11 cellular contexts compared by ENCODE assay signal in the genomic region with DNA sequence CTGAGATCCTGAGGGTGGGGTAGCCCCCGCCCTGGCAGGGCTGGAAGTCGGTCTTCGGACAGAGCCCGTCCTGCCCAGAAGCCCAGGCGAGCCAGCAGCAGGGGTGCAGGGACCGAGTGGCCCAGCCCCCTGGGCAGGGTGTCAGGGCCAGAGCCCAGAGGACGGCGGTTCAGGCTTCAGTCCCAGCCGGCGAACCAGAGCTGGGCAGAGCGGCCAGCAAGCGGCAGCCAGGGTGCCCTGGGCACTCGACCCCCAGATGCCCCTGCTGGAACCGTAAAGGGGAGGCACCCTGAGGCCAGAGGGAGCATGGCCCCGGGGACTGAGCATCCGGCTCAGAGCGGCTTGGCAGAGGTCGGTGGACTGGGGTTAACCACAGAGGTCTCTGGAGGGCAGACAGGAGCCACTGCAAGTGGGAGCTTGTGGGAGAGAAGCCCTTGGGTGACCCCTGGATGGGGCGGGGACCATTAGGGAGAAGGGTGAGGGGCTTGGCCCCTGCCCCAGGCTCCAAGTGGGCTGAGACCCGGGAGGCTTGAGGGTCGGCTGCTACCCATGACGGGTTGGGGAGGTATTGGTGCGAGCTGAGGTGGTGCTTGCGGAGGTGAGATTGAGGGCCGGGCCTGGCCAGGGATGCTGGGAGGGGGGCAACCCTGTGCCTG. TPM values are rescaled to one million over a fixed set of nuclear protein-coding genes. Genes with fewer than 3 reads are reported as not detected.
A peak's percentile ranks its signal among the peaks of the same experiment; 100 is the strongest.
DNase-seq lines count a peak whose midpoint lies in the region; ATAC-seq lines count a peak whose summit lies in the region.
"Had no signal": no experiment of that assay in that cellular context is flagged by ENCODE, and none has a peak within 500 bp of the region (broad histone marks: within the 10 kb centered on the region; RNA-seq: fewer than 3 reads in every experiment).

No MANE protein-coding gene starts in this region.

- H3K4me1 Mint-ChIP-seq in central memory CD8-positive, alpha-beta T cell, result peaks cover 74% of the 10 kb centered on the region
- H3K4me1 Mint-ChIP-seq in stimulated activated naive CD8-positive, alpha-beta T cell treated with anti-CD3 and anti-CD28 coated beads, Interleukin-15, amount 100 ng/mL, for 72 hours, result peaks cover 97% of the 10 kb centered on the region

- peak overlapping the region; percentile 28 for H3K9ac ChIP-seq in mucosa of stomach (ENCODE audit: low read length)

- no peak overlapping the region for H3K4me3 ChIP-seq in mucosa of stomach (ENCODE audit: low read length)

- peak overlapping the region; percentile 75 for H3K4me3 Mint-ChIP-seq in central memory CD8-positive, alpha-beta T cell
- H3K4me3 Mint-ChIP-seq in stimulated activated naive CD8-positive, alpha-beta T cell treated with anti-CD3 and anti-CD28 coated beads, Interleukin-15, amount 100 ng/mL, for 72 hours, result peak overlapping the region; percentile 49 to 54

- H3K9me3 ChIP-seq in mucosa of stomach (ENCODE audit: control insufficient read depth, low read length), result no peaks in the 10 kb centered on the region

- H3K27me3 ChIP-seq in mucosa of stomach (ENCODE audit: control insufficient read depth, insufficient read depth, low read length), result peaks cover 13% of the 10 kb centered on the region

- DNase-seq in M059J (ENCODE audit: low read depth) (peak; percentile 42), cortex of kidney (lab: John Stamatoyannopoulos, UW) (no peak), amniotic stem cell (lab: John Stamatoyannopoulos, UW) (no peak)
- DNase-seq in central memory CD8-positive, alpha-beta T cell (ENCODE audit: low spot score in 2 of 2), result no peak
- no peak for DNase-seq in stimulated activated naive CD8-positive, alpha-beta T cell treated with anti-CD3 and anti-CD28 coated beads, Interleukin-15, amount 100 ng/mL, for 72 hours
- DNase-seq in stimulated activated CD4-positive, alpha-beta T cell treated with anti-CD3 and anti-CD28 coated beads, Interleukin-15, amount 100 ng/mL, for 24 hours, result no peak
- DNase-seq: cerebellar nuclear complex, IMR-90, islet precursor cell had no signal

- no peaks in the 10 kb centered on the region for H3K27me3 Mint-ChIP-seq in central memory CD8-positive, alpha-beta T cell
- H3K27me3 Mint-ChIP-seq in stimulated activated naive CD8-positive, alpha-beta T cell treated with anti-CD3 and anti-CD28 coated beads, Interleukin-15, amount 100 ng/mL, for 72 hours, result no peaks in the 10 kb centered on the region

- no peaks in the 10 kb centered on the region for H3K9me3 Mint-ChIP-seq in central memory CD8-positive, alpha-beta T cell
- no peaks in the 10 kb centered on the region for H3K9me3 Mint-ChIP-seq in stimulated activated naive CD8-positive, alpha-beta T cell treated with anti-CD3 and anti-CD28 coated beads, Interleukin-15, amount 100 ng/mL, for 72 hours

- peaks cover 4% of the 10 kb centered on the region for H3K4me1 ChIP-seq in mucosa of stomach (ENCODE audit: control insufficient read depth, insufficient read depth, low read length)

- no peak for ATAC-seq in central memory CD8-positive, alpha-beta T cell (replicated peaks; ENCODE audit: extremely low read depth, poor library complexity, severe bottlenecking)
- no peak for ATAC-seq in stimulated activated naive CD8-positive, alpha-beta T cell treated with anti-CD3 and anti-CD28 coated beads, Interleukin-15, amount 100 ng/mL, for 72 hours
- ATAC-seq in HG03520 (IDR thresholded peaks at IDR 0.05; ENCODE audit: unreplicated experiment), result no peak

- H3K36me3 Mint-ChIP-seq in central memory CD8-positive, alpha-beta T cell (ENCODE audit: insufficient read depth), result peaks cover 34% of the 10 kb centered on the region

- H3K36me3 ChIP-seq in mucosa of stomach (ENCODE audit: control insufficient read depth, insufficient read depth, low read length), result no peaks in the 10 kb centered on the region

- peak overlapping the region; percentile 93 for H3K27ac Mint-ChIP-seq in central memory CD8-positive, alpha-beta T cell (ENCODE audit: low read depth)
- H3K27ac Mint-ChIP-seq in stimulated activated naive CD8-positive, alpha-beta T cell treated with anti-CD3 and anti-CD28 coated beads, Interleukin-15, amount 100 ng/mL, for 72 hours, result no peak overlapping the region

RNA-seq across cellular contexts. Expression of gene LSP1, which starts 15.9 kb away (rescaled TPM):
- 1.8 and 4.0 TPM in 2 replicates for total RNA-seq in M059J (2014; rRNA removed; shearing (Covaris generic))
- total RNA-seq: IMR-90 had no signal

RNA-seq across cellular contexts. Expression of gene PRR33, which starts 22.9 kb away (rescaled TPM):
- not detected in 2 replicates for total RNA-seq in M059J (2014; rRNA removed; shearing (Covaris generic))
- total RNA-seq: IMR-90 had no signal

RNA-seq across cellular contexts. Expression of gene TNNI2, which starts 30.0 kb away (rescaled TPM):
- not detected in 2 replicates for total RNA-seq in M059J (2014; rRNA removed; shearing (Covaris generic))
- total RNA-seq: IMR-90 had no signal

RNA-seq across cellular contexts. Expression of gene SYT8, which starts 34.0 kb away (rescaled TPM):
- total RNA-seq in M059J (2014; rRNA removed; shearing (Covaris generic)), result not detected in 2 replicates
- total RNA-seq: IMR-90 had no signal

RNA-seq across cellular contexts. Expression of gene TNNT3, which starts 50.7 kb away (rescaled TPM):
- not detected in 2 replicates for total RNA-seq in M059J (2014; rRNA removed; shearing (Covaris generic))
- total RNA-seq: IMR-90 had no signal
